In genomic region chr7:124152859-124153692, GRCh38 we compare ENCODE assay signal across 8 cellular contexts.
DNase-seq lines count a peak whose midpoint lies in the region; ATAC-seq lines count a peak whose summit lies in the region.

No MANE protein-coding gene starts in this region.

- ATAC-seq in HG03439 (IDR thresholded peaks at IDR 0.05; ENCODE audit: unreplicated experiment) (peak; percentile 80), HG03571 (IDR thresholded peaks at IDR 0.05; ENCODE audit: unreplicated experiment) (no peak), GM21390 (IDR thresholded peaks at IDR 0.05; ENCODE audit: unreplicated experiment) (no peak)

- DNase-seq in NCI-H524 (lab: John Stamatoyannopoulos, UW): peak; percentile 7 to 58
- no peak for DNase-seq in NCI-H524 treated with DMSO at 0.1 percent for 48 hours (lab: John Stamatoyannopoulos, UW)
- peak; percentile 31 for DNase-seq in SKM-1 (lab: John Stamatoyannopoulos, UW; ENCODE audit: unreplicated experiment)
- peak; percentile 69 for DNase-seq in inferior parietal cortex (ENCODE audit: extremely low spot score)
- no peak for DNase-seq in CD1c-positive myeloid dendritic cell (ENCODE audit: extremely low spot score)

Comparison
In these comparisons a context has a peak if more than half of its experiments do, and no peak if none do; other contexts are left out.
1. DNase-seq: peak in NCI-H524 (2 of 2), SKM-1 (single experiment) and inferior parietal cortex (single experiment); none in NCI-H524 treated with DMSO at 0.1 percent for 48 hours (single experiment) and CD1c-positive myeloid dendritic cell (single experiment).